ENCODE assay signal across 8 cellular contexts in the genomic region with DNA sequence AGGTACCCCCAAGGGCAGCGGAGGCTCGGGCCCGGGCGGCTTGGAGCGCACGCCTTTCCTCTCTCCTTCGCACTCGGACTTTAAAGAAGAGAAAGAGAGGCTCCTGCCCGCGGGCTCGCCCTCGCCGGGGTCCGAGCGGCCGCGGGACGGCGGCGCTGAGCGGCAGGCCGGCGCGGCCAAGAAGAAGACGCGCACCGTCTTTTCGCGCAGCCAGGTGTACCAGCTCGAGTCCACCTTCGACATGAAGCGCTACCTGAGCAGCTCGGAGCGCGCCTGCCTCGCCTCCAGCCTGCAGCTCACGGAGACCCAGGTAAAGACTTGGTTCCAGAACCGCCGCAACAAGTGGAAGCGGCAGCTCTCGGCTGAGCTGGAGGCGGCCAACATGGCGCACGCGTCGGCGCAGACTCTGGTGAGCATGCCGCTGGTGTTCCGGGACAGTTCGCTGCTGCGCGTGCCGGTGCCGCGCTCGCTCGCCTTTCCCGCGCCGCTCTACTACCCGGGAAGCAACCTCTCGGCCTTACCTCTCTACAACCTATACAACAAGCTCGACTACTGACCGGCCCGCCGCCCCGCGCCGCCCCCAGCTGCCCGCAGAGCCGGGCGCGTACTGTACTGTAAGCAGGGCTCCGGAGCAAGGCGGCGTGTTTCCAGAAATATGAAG. TPM values are rescaled to one million over a fixed set of nuclear protein-coding genes. Genes with fewer than 3 reads are reported as not detected.
DNase-seq lines count a peak whose midpoint lies in the region; ATAC-seq and TF ChIP-seq lines count a peak whose summit lies in the region.

No MANE protein-coding gene starts in this region.

- intact Hi-C loops in activated CD4-positive, alpha-beta T cell treated with anti-CD3 and anti-CD28 coated beads, Interleukin-2, amount 10 ng/mL, durations not matched to agents 24 days and 14 days (cut with micrococcal nuclease): loop anchor here (1.0 to 5.0 kb wide), 3 partner anchors 14 to 1552 kb away; partner anchors contain the start of genes FGFR2, HMX3 and LHPP

- peaks cover 4% of the 10 kb centered on the region for H3K9me3 Mint-ChIP-seq in activated CD4-positive, alpha-beta T cell treated with anti-CD3 and anti-CD28 coated beads, Interleukin-2, amount 10 ng/mL, durations not matched to agents 24 days and 14 days

- peak; percentile 43 for DNase-seq in ELR (ENCODE audit: low read depth)
- DNase-seq in activated CD4-positive, alpha-beta T cell treated with anti-CD3 and anti-CD28 coated beads, Interleukin-2, amount 10 ng/mL, durations not matched to agents 24 days and 14 days: peak; percentile 83
- peak; percentile 29 for DNase-seq in fibroblast of peridontal ligament (ENCODE audit: extremely low read depth)
- DNase-seq in retinal pigment epithelial cell (ENCODE audit: low read depth): no peak
- no peak for DNase-seq in cerebellum (ENCODE audit: low spot score)
- DNase-seq in UCSD-AML1 (lab: John Stamatoyannopoulos, UW; ENCODE audit: unreplicated experiment): no peak
- no peak for DNase-seq in HEK293T (ENCODE audit: extremely low spot score)

- POLR2A ChIA-PET in HEK293T (lab: Yijun Ruan, JAX): no interaction called here

- CTCF ChIA-PET in HEK293T (lab: Yijun Ruan, JAX): interaction anchor here (0.6 kb wide), 1 partner anchor 16 kb away, joined by 3 read pairs; no protein-coding TSS in a partner anchor

- H3K36me3 Mint-ChIP-seq in activated CD4-positive, alpha-beta T cell treated with anti-CD3 and anti-CD28 coated beads, Interleukin-2, amount 10 ng/mL, durations not matched to agents 24 days and 14 days (ENCODE audit: low read depth): peaks cover 12% of the 10 kb centered on the region

- peak overlapping the region; percentile 70 for H3K4me3 Mint-ChIP-seq in activated CD4-positive, alpha-beta T cell treated with anti-CD3 and anti-CD28 coated beads, Interleukin-2, amount 10 ng/mL, durations not matched to agents 24 days and 14 days

- peaks cover 49% of the 10 kb centered on the region for H3K27me3 Mint-ChIP-seq in activated CD4-positive, alpha-beta T cell treated with anti-CD3 and anti-CD28 coated beads, Interleukin-2, amount 10 ng/mL, durations not matched to agents 24 days and 14 days

- peaks cover 35% of the 10 kb centered on the region for H3K4me1 Mint-ChIP-seq in activated CD4-positive, alpha-beta T cell treated with anti-CD3 and anti-CD28 coated beads, Interleukin-2, amount 10 ng/mL, durations not matched to agents 24 days and 14 days

- TF ChIP-seq CTCF in retinal pigment epithelial cell (conservative IDR thresholded peaks at IDR 0.05; ENCODE audit: low read depth, low read length): no peak

- ATAC-seq in HG03095 (IDR thresholded peaks at IDR 0.05; ENCODE audit: unreplicated experiment): no peak

- peak overlapping the region; percentile 33 for H3K4me3 ChIP-seq in retinal pigment epithelial cell (ENCODE audit: low read length)

- no peak overlapping the region for H3K27ac Mint-ChIP-seq in activated CD4-positive, alpha-beta T cell treated with anti-CD3 and anti-CD28 coated beads, Interleukin-2, amount 10 ng/mL, durations not matched to agents 24 days and 14 days

TF ChIP-seq in HEK293T, 16 proteins besides CTCF, POLR2A, EP300 and RAD21:
- TF ChIP-seq ARNT (IDR thresholded peaks at IDR 0.05) (no peak), BHLHE40 (IDR thresholded peaks at IDR 0.05; ENCODE audit: borderline replicate concordance) (no peak), FOXM1 (IDR thresholded peaks at IDR 0.05; ENCODE audit: borderline replicate concordance) (no peak), CTBP1 (IDR thresholded peaks at IDR 0.05; ENCODE audit: borderline replicate concordance) (no peak), FOXA1 (IDR thresholded peaks at IDR 0.05) (no peak), ELF4 (IDR thresholded peaks at IDR 0.05) (no peak), TARDBP (IDR thresholded peaks at IDR 0.05) (no peak), NFRKB (IDR thresholded peaks at IDR 0.05) (no peak), ZNF384 (IDR thresholded peaks at IDR 0.05) (no peak), FOXK2 (IDR thresholded peaks at IDR 0.05) (no peak), SUZ12 (IDR thresholded peaks at IDR 0.05) (no peak), SP1 (IDR thresholded peaks at IDR 0.05) (no peak)
- TF ChIP-seq, protein P1, sequence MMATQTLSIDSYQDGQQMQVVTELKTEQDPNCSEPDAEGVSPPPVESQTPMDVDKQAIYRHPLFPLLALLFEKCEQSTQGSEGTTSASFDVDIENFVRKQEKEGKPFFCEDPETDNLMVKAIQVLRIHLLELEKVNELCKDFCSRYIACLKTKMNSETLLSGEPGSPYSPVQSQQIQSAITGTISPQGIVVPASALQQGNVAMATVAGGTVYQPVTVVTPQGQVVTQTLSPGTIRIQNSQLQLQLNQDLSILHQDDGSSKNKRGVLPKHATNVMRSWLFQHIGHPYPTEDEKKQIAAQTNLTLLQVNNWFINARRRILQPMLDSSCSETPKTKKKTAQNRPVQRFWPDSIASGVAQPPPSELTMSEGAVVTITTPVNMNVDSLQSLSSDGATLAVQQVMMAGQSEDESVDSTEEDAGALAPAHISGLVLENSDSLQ (IDR thresholded peaks at IDR 0.05): no peak

RNA-seq across cellular contexts. Expression of gene HMX2, which starts 1.8 kb away (rescaled TPM):
- total RNA-seq in activated CD4-positive, alpha-beta T cell treated with anti-CD3 and anti-CD28 coated beads, Interleukin-2, amount 10 ng/mL, durations not matched to agents 24 days and 14 days: not detected in 2 replicates
- total RNA-seq in cerebellum: not detected

RNA-seq across cellular contexts. Expression of gene BUB3, which starts 4.5 kb away (rescaled TPM):
- 186 and 193 TPM in 2 replicates for total RNA-seq in activated CD4-positive, alpha-beta T cell treated with anti-CD3 and anti-CD28 coated beads, Interleukin-2, amount 10 ng/mL, durations not matched to agents 24 days and 14 days
- 150 TPM for total RNA-seq in cerebellum

RNA-seq across cellular contexts. Expression of gene HMX3, which starts 13.9 kb away (rescaled TPM):
- total RNA-seq in activated CD4-positive, alpha-beta T cell treated with anti-CD3 and anti-CD28 coated beads, Interleukin-2, amount 10 ng/mL, durations not matched to agents 24 days and 14 days: not detected in 2 replicates
- total RNA-seq in cerebellum: not detected

Comparison
In these comparisons a context has a peak if more than half of its experiments do, and no peak if none do; other contexts are left out.
1. DNase-seq: peak in ELR (single experiment), activated CD4-positive, alpha-beta T cell treated with anti-CD3 and anti-CD28 coated beads, Interleukin-2, amount 10 ng/mL, durations not matched to agents 24 days and 14 days (single experiment) and fibroblast of peridontal ligament (single experiment); none in retinal pigment epithelial cell (single experiment), cerebellum (single experiment), UCSD-AML1 (single experiment) and HEK293T (single experiment).